22 cellular contexts compared by ENCODE assay signal in the genomic region with DNA sequence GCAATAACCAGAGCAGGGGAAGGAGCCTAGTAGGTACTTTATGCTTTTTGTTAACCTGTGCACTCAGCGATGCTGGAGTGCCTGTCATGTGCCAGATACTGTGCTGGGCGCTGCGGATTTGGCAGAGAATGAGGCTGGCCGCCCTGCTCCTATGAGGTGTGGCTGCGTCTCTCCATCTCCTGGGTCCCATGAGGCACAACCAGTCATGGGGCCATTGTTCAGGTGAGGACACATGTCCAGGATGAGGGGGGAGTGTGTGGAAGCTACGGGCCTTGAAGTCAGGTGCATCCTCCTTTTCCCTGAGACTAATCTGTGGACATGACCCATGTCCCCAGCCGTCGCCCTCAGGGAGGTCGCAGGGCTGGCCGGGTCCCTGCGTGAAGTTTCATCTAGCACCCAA. TPM values are rescaled to one million over a fixed set of nuclear protein-coding genes. Genes with fewer than 3 reads are reported as not detected.
A peak's percentile ranks its signal among the peaks of the same experiment; 100 is the strongest.
DNase-seq lines count a peak whose midpoint lies in the region; ATAC-seq, FAIRE-seq and TF ChIP-seq lines count a peak whose summit lies in the region.
"Had no signal": no experiment of that assay in that cellular context is flagged by ENCODE, and none has a peak within 500 bp of the region (broad histone marks: within the 10 kb centered on the region; RNA-seq: fewer than 3 reads in every experiment).

No MANE protein-coding gene starts in this region.

- H3K36me3 ChIP-seq in PC-9 (ENCODE audit: low read depth) (no peaks in the 10 kb centered on the region), H1 (ENCODE audit: control insufficient read depth in 2 of 4, insufficient read depth in 4 of 4, low read length in 3 of 4) (no peaks in the 10 kb centered on the region)
- H3K36me3 ChIP-seq: thoracic aorta had no signal

- TF ChIP-seq RAD21 in H1 (IDR thresholded peaks at IDR 0.05 in 1 of 2, conservative IDR thresholded peaks at IDR 0.05 in 1 of 2; ENCODE audit: low read depth in 2 of 2, low read length in 2 of 2): no peak

- H3K4me1 ChIP-seq in PC-9 (replicated peaks; ENCODE audit: insufficient read depth) (peaks cover 10% of the 10 kb centered on the region; the same call in 1 of the 2 replicates), H1 (replicated peaks in 1 of 4; ENCODE audit: control insufficient read depth in 3 of 4, insufficient read depth in 4 of 4, low read length in 3 of 4) (peaks cover 0 to 2% (median 0%) of the 10 kb centered on the region in 4 experiments; a peak in 2 of 7 replicates)

- H2BK15ac ChIP-seq in H1 (ENCODE audit: low read length): 0 out of 2 replicates have a peak overlapping the region, but pooled peaks have one; percentile 53

- no peak overlapping the region for H3K4ac ChIP-seq in H1 (replicated peaks; ENCODE audit: insufficient read length, low read depth, low read length)

- H3K4me3 Mint-ChIP-seq in natural killer cell: peak overlapping the region; percentile 89
- H3K4me3 Mint-ChIP-seq in natural killer cell treated with Interleukin-12 subunit alpha and Interleukin-12 subunit beta and Interleukin-15 and Interleukin-18, amount 100 ng/mL, for 72 hours: no peak overlapping the region
- peak overlapping the region; percentile 93 for H3K4me3 Mint-ChIP-seq in type B pancreatic cell
- no peak overlapping the region for H3K4me3 Mint-ChIP-seq in stimulated activated memory B cell treated with anti-CD40 and anti-IgM and Interleukin-4, amounts not matched to agents 10 μg/mL and 1 μg/mL and 100 μg/mL, for 72 hours

- H3K36me3 Mint-ChIP-seq in natural killer cell (no peaks in the 10 kb centered on the region), type B pancreatic cell (no peaks in the 10 kb centered on the region)
- no peaks in the 10 kb centered on the region for H3K36me3 Mint-ChIP-seq in natural killer cell treated with Interleukin-12 subunit alpha and Interleukin-12 subunit beta and Interleukin-15 and Interleukin-18, amount 100 ng/mL, for 72 hours
- no peaks in the 10 kb centered on the region for H3K36me3 Mint-ChIP-seq in stimulated activated memory B cell treated with anti-CD40 and anti-IgM and Interleukin-4, amounts not matched to agents 10 μg/mL and 1 μg/mL and 100 μg/mL, for 72 hours

- intact Hi-C loops in natural killer cell (cut with micrococcal nuclease) (no loop called here), PC-9 (cut with micrococcal nuclease; ENCODE audit: unreplicated experiment) (no loop called here)

- no peak for TF ChIP-seq EP300 in H1 (IDR thresholded peaks at IDR 0.05; ENCODE audit: borderline replicate concordance in 1 of 2, low read depth in 2 of 2, low read length in 2 of 2)

- TF ChIP-seq CTCF in natural killer cell (IDR thresholded peaks at IDR 0.05): no peak
- TF ChIP-seq CTCF in PC-9 (conservative IDR thresholded peaks at IDR 0.05): no peak
- no peak for TF ChIP-seq CTCF in H1 (IDR thresholded peaks at IDR 0.05; ENCODE audit: control extremely low read depth in 1 of 3, insufficient read depth in 1 of 3, low read depth in 1 of 3, low read length in 3 of 3)
- no peak for TF ChIP-seq CTCF in type B pancreatic cell (conservative IDR thresholded peaks at IDR 0.05)
- no peak for TF ChIP-seq CTCF in coronary artery (IDR thresholded peaks at IDR 0.05)

- H2BK120ac ChIP-seq in H1 (replicated peaks; ENCODE audit: low read depth, low read length): no peak overlapping the region

- no peak overlapping the region for H3K18ac ChIP-seq in H1 (ENCODE audit: extremely low read depth, low read length)

- H4K8ac ChIP-seq in H1 (ENCODE audit: extremely low read depth, insufficient read depth, low read length): no peak overlapping the region

- H3K4me1 Mint-ChIP-seq in natural killer cell (peaks cover 0 to 5% of the 10 kb centered on the region in 2 donors), type B pancreatic cell (ENCODE audit: unreplicated experiment) (peaks cover 16% of the 10 kb centered on the region)
- peaks cover 0 to 2% of the 10 kb centered on the region in 2 donors for H3K4me1 Mint-ChIP-seq in natural killer cell treated with Interleukin-12 subunit alpha and Interleukin-12 subunit beta and Interleukin-15 and Interleukin-18, amount 100 ng/mL, for 72 hours (ENCODE audit: low read depth in 2 of 2)
- H3K4me1 Mint-ChIP-seq in stimulated activated memory B cell treated with anti-CD40 and anti-IgM and Interleukin-4, amounts not matched to agents 10 μg/mL and 1 μg/mL and 100 μg/mL, for 72 hours: no peaks in the 10 kb centered on the region

- no peaks in the 10 kb centered on the region for H3K79me1 ChIP-seq in H1 (ENCODE audit: low read depth, low read length)

- H3K27ac Mint-ChIP-seq in natural killer cell (no peak overlapping the region), type B pancreatic cell (no peak overlapping the region)
- no peak overlapping the region for H3K27ac Mint-ChIP-seq in natural killer cell treated with Interleukin-12 subunit alpha and Interleukin-12 subunit beta and Interleukin-15 and Interleukin-18, amount 100 ng/mL, for 72 hours
- no peak overlapping the region for H3K27ac Mint-ChIP-seq in stimulated activated memory B cell treated with anti-CD40 and anti-IgM and Interleukin-4, amounts not matched to agents 10 μg/mL and 1 μg/mL and 100 μg/mL, for 72 hours
- H3K27ac Mint-ChIP-seq: activated CD4-positive, alpha-beta memory T cell treated with anti-CD3 and anti-CD28 coated beads, Interleukin-2, amount 10 ng/mL, durations not matched to agents 7 days and 5 days had no signal

- 91% methylated on average over 11 of the region's 11 CpGs; no CpG with 5 or more reads in 1 of the 2 experiments for WGBS in H1 (ENCODE audit: extremely low coverage in 1 of 2, insufficient coverage in 1 of 2, insufficient read length in 1 of 2, insufficient replicate concordance in 2 of 2, low coverage in 1 of 2, low lambda C conversion rate in 2 of 2, missing lambda C conversion rate in 1 of 2), 2 experiments

- H3K27ac ChIP-seq in PC-9 (no peak overlapping the region), H1 (ENCODE audit: low read depth, low read length) (no peak overlapping the region; the same call in 1 of the 2 replicates), coronary artery (no peak overlapping the region)
- H3K27ac ChIP-seq: RWPE1 had no signal

- no peaks in the 10 kb centered on the region for H3K9me2 ChIP-seq in PC-9 (ENCODE audit: insufficient read depth)
- H3K9me2 ChIP-seq: SK-N-SH had no signal

- TF ChIP-seq POLR2A in H1 (IDR thresholded peaks at IDR 0.05; ENCODE audit: control extremely low read depth in 1 of 2, low read depth in 2 of 2, low read length in 2 of 2): no peak

- POLR2A ChIA-PET in PC-9 (lab: Charles Lee; ENCODE audit: unreplicated experiment) (interaction anchor here (0.7 kb wide), 1 partner anchor 1395 kb away, joined by 4 read pairs; no protein-coding TSS in a partner anchor), H1 (lab: Charles Lee; ENCODE audit: partially characterized antibody) (no interaction called here)

- DNase-seq in natural killer cell: no peak
- DNase-seq in natural killer cell treated with Interleukin-12 subunit alpha and Interleukin-12 subunit beta and Interleukin-15 and Interleukin-18, amount 100 ng/mL, for 72 hours (ENCODE audit: low spot score): no peak
- DNase-seq in PC-9: no peak
- DNase-seq in H1 (ENCODE audit: low read depth in 1 of 2, low spot score in 2 of 2): no peak
- DNase-seq in type B pancreatic cell (ENCODE audit: extremely low spot score, unreplicated experiment): no peak
- no peak for DNase-seq in coronary artery (ENCODE audit: low spot score)
- no peak for DNase-seq in NCI-H2029 (lab: John Stamatoyannopoulos, UW)
- DNase-seq: activated CD4-positive, alpha-beta memory T cell treated with anti-CD3 and anti-CD28 coated beads, Interleukin-2, amount 10 ng/mL, durations not matched to agents 7 days and 5 days; central memory CD4-positive, alpha-beta T cell; COR-L47; DND-41; foreskin fibroblast; NCI-H187; NCI-H526 treated with DMSO at 0.1 percent for 48 hours; psoas muscle; SK-N-SH; T-helper 9 cell had no signal

- no TSS peak for BruUV-seq in PC-9 (replicated peaks; lab: Mats Ljungman, UMichigan)

- H2BK5ac ChIP-seq in H1 (ENCODE audit: low read depth, low read length): no peak overlapping the region; the same call in 1 of the 2 replicates

- H3K56ac ChIP-seq in H1 (replicated peaks; ENCODE audit: insufficient read length, low read depth, low read length): no peak overlapping the region

- ATAC-seq in natural killer cell: no peak
- ATAC-seq in natural killer cell treated with Interleukin-12 subunit alpha and Interleukin-12 subunit beta and Interleukin-15 and Interleukin-18, amount 100 ng/mL, for 72 hours: no peak
- no peak for ATAC-seq in stimulated activated memory B cell treated with anti-CD40 and anti-IgM and Interleukin-4, amounts not matched to agents 10 μg/mL and 1 μg/mL and 100 μg/mL, for 72 hours
- ATAC-seq: left lobe of liver, psoas muscle had no signal

- no peak overlapping the region for H3K4me3 ChIP-seq in PC-9
- H3K4me3 ChIP-seq in H1 (ENCODE audit: extremely low read depth in 1 of 4, insufficient read depth in 2 of 4, low read depth in 3 of 4, low read length in 4 of 4): no peak overlapping the region
- H3K4me3 ChIP-seq in coronary artery: no peak overlapping the region

- no peak overlapping the region for H3K9ac ChIP-seq in H1 (replicated peaks in 1 of 4; ENCODE audit: extremely low read depth in 1 of 4, low read depth in 3 of 4, low read length in 3 of 4)

- no peak for FAIRE-seq in H1 (lab: Jason Lieb, UNC)
- FAIRE-seq: GM12891 had no signal

- H4K20me1 ChIP-seq in PC-9 (ENCODE audit: insufficient read depth): no peaks in the 10 kb centered on the region
- no peaks in the 10 kb centered on the region for H4K20me1 ChIP-seq in H1 (replicated peaks in 1 of 2; ENCODE audit: control insufficient read depth in 1 of 2, insufficient read depth in 2 of 2, low read length in 2 of 2)

- no peaks in the 10 kb centered on the region for H3K9me3 Mint-ChIP-seq in natural killer cell
- H3K9me3 Mint-ChIP-seq in natural killer cell treated with Interleukin-12 subunit alpha and Interleukin-12 subunit beta and Interleukin-15 and Interleukin-18, amount 100 ng/mL, for 72 hours: no peaks in the 10 kb centered on the region
- H3K9me3 Mint-ChIP-seq in type B pancreatic cell: no peaks in the 10 kb centered on the region
- no peaks in the 10 kb centered on the region for H3K9me3 Mint-ChIP-seq in stimulated activated memory B cell treated with anti-CD40 and anti-IgM and Interleukin-4, amounts not matched to agents 10 μg/mL and 1 μg/mL and 100 μg/mL, for 72 hours

- peaks cover 14 to 22% of the 10 kb centered on the region in 2 donors for H3K27me3 Mint-ChIP-seq in natural killer cell (ENCODE audit: low read depth in 2 of 2)
- H3K27me3 Mint-ChIP-seq in natural killer cell treated with Interleukin-12 subunit alpha and Interleukin-12 subunit beta and Interleukin-15 and Interleukin-18, amount 100 ng/mL, for 72 hours: peaks cover under 1 to 6% of the 10 kb centered on the region in 2 donors
- H3K27me3 Mint-ChIP-seq in type B pancreatic cell: peaks cover 18% of the 10 kb centered on the region
- peaks cover 59% of the 10 kb centered on the region for H3K27me3 Mint-ChIP-seq in stimulated activated memory B cell treated with anti-CD40 and anti-IgM and Interleukin-4, amounts not matched to agents 10 μg/mL and 1 μg/mL and 100 μg/mL, for 72 hours

- peak overlapping the region; percentile 95; the same call in 1 of the 2 replicates for H3K4me2 ChIP-seq in PC-9
- peak overlapping the region in 1 of 2 experiments; percentile 89; a peak in 1 of 4 replicates for H3K4me2 ChIP-seq in H1 (ENCODE audit: insufficient read depth in 1 of 2, low read depth in 2 of 2, low read length in 2 of 2)

- H2AFZ ChIP-seq in PC-9 (no peak overlapping the region), H1 (ENCODE audit: low read length) (no peak overlapping the region)

- H2BK20ac ChIP-seq in H1 (ENCODE audit: low read length): no peak overlapping the region

- no peak overlapping the region for H4K91ac ChIP-seq in H1 (replicated peaks; ENCODE audit: insufficient read length, low read length)

- H3K23me2 ChIP-seq in H1 (ENCODE audit: low read depth, low read length): no peaks in the 10 kb centered on the region

- CTCF ChIA-PET in PC-9 (lab: Charles Lee): interaction anchor here (0.7 kb wide), 1 partner anchor 628 kb away, joined by 4 read pairs; no protein-coding TSS in a partner anchor
- CTCF ChIA-PET in H1 (lab: Charles Lee; ENCODE audit: partially characterized antibody): interaction anchor here (1.4 kb wide), 1 partner anchor 23 kb away, joined by 3 read pairs; no protein-coding TSS in a partner anchor

- H3K14ac ChIP-seq in H1 (ENCODE audit: insufficient read length): no peak overlapping the region

- H2BK12ac ChIP-seq in H1 (ENCODE audit: low read depth, low read length): peak overlapping the region; percentile 33; the same call in 1 of the 2 replicates

- H2AK5ac ChIP-seq in H1 (ENCODE audit: low read depth, low read length): no peak overlapping the region

- H3K9me3 ChIP-seq in PC-9 (ENCODE audit: insufficient read depth, low read depth) (no peaks in the 10 kb centered on the region), H1 (ENCODE audit: insufficient read depth in 2 of 2, low read depth in 1 of 2, low read length in 1 of 2) (peaks cover 0 to 2% of the 10 kb centered on the region in 2 experiments; a peak in 1 of 4 replicates)
- H3K9me3 ChIP-seq: psoas muscle, SK-N-SH, thoracic aorta had no signal

- H3K27me3 ChIP-seq in PC-9 (ENCODE audit: insufficient read depth, low read depth): peaks cover 10% of the 10 kb centered on the region
- H3K27me3 ChIP-seq in H1 (replicated peaks in 1 of 4; ENCODE audit: control insufficient read depth in 3 of 4, extremely low read depth in 1 of 4, insufficient read depth in 3 of 4, low read length in 3 of 4): peaks cover 0 to 26% (median 10%) of the 10 kb centered on the region in 4 experiments; a peak in 6 of 7 replicates

- H3K23ac ChIP-seq in H1 (ENCODE audit: insufficient read length): no peak overlapping the region

- H3K79me2 ChIP-seq in PC-9 (ENCODE audit: low read depth) (peaks cover 18% of the 10 kb centered on the region), H1 (ENCODE audit: control insufficient read depth in 1 of 2, insufficient read depth in 2 of 2, low read length in 2 of 2) (no peaks in the 10 kb centered on the region)

- H4K5ac ChIP-seq in H1 (ENCODE audit: insufficient read length, low read depth, low read length): no peak overlapping the region

- no peaks in the 10 kb centered on the region for H3F3A ChIP-seq in PC-9 (ENCODE audit: insufficient read depth, low read depth)

RNA-seq across cellular contexts. Expression of gene TXNRD3, which starts 1.0 kb away (rescaled TPM):
- total RNA-seq in natural killer cell (1 to 10 TPM in 1 of 3 donors, under 1 TPM in 2; 0.77 to 1.1 (median 0.80) TPM), PC-9 (2021) (22.5 and 27.8 TPM in 2 replicates), type B pancreatic cell (ENCODE audit: low replicate concordance) (14.4 and 14.6 TPM in 2 replicates)
- 1 to 10 TPM; 1.2 to 2.1 TPM for total RNA-seq in natural killer cell treated with Interleukin-12 subunit alpha and Interleukin-12 subunit beta and Interleukin-15 and Interleukin-18, amount 100 ng/mL, for 72 hours
- 3.2 and 3.4 TPM in 2 replicates for total RNA-seq in H1 (2021; fragmentation: NEBNext Ultra II Directional; extraction: Animal tissue kit (Norgen Biotek cat#: 25700))
- 3.9 and 4.3 TPM in 2 replicates for polyA plus RNA-seq in H1 (2011; rRNA removed)
- polyA plus RNA-seq in H1 (2011; cell fraction: cytosol; rRNA removed): 3.0 TPM
- polyA plus RNA-seq in H1 (2011; cell fraction: nucleus; rRNA removed): 7.4 TPM
- polyA plus RNA-seq in H1 (2012, experiment 1 of 2): 6.0 to 10.1 TPM (median 9.2 TPM) in 4 replicates
- 1.1 TPM for polyA plus RNA-seq in H1 (2012, experiment 2 of 2)
- polyA plus RNA-seq in H1 (2013, experiment 1 of 2): 4.8 TPM
- 4.6 TPM for polyA plus RNA-seq in H1 (2013, experiment 2 of 2)
- polyA minus RNA-seq in H1 (2011; rRNA and poly(A)+ RNA removed): 7.9 and 9.9 TPM in 2 replicates
- polyA minus RNA-seq in H1 (2011; cell fraction: cytosol; rRNA and poly(A)+ RNA removed): 1.5 TPM
- polyA minus RNA-seq in H1 (2011; cell fraction: nucleus; rRNA and poly(A)+ RNA removed): 9.2 TPM

RNA-seq across cellular contexts. Expression of gene CHCHD6, which starts 48.2 kb away (rescaled TPM):
- 1 to 10 TPM; 5.3 to 9.9 (median 8.3) TPM for total RNA-seq in natural killer cell
- total RNA-seq in natural killer cell treated with Interleukin-12 subunit alpha and Interleukin-12 subunit beta and Interleukin-15 and Interleukin-18, amount 100 ng/mL, for 72 hours: 10 to 100 TPM in 1 of 2 donors, 1 to 10 TPM in 1; 8.0 to 13.3 TPM
- 47.7 and 48.2 TPM in 2 replicates for total RNA-seq in PC-9 (2021)
- total RNA-seq in H1 (2021; fragmentation: NEBNext Ultra II Directional; extraction: Animal tissue kit (Norgen Biotek cat#: 25700)): 36.3 and 37.6 TPM in 2 replicates
- 32.4 and 39.4 TPM in 2 replicates for polyA plus RNA-seq in H1 (2011; rRNA removed)
- 55.3 TPM for polyA plus RNA-seq in H1 (2011; cell fraction: cytosol; rRNA removed)
- 34.8 TPM for polyA plus RNA-seq in H1 (2011; cell fraction: nucleus; rRNA removed)
- polyA plus RNA-seq in H1 (2012, experiment 1 of 2): 33.9 to 47.2 TPM (median 45.8 TPM) in 4 replicates
- 38.8 TPM for polyA plus RNA-seq in H1 (2012, experiment 2 of 2)
- polyA plus RNA-seq in H1 (2013, experiment 1 of 2): 30.0 TPM
- 30.2 TPM for polyA plus RNA-seq in H1 (2013, experiment 2 of 2)
- polyA minus RNA-seq in H1 (2011; rRNA and poly(A)+ RNA removed): 5.7 and 8.8 TPM in 2 replicates
- 11.3 TPM for polyA minus RNA-seq in H1 (2011; cell fraction: cytosol; rRNA and poly(A)+ RNA removed)
- polyA minus RNA-seq in H1 (2011; cell fraction: nucleus; rRNA and poly(A)+ RNA removed): 14.6 TPM
- 9.9 and 17.5 TPM in 2 replicates for total RNA-seq in type B pancreatic cell (ENCODE audit: low replicate concordance)

Comparison
In these comparisons a context has a peak if more than half of its experiments do, and no peak if none do; other contexts are left out.
1. H3K4me3 Mint-ChIP-seq: peak in natural killer cell (single experiment) and type B pancreatic cell (single experiment); none in natural killer cell treated with Interleukin-12 subunit alpha and Interleukin-12 subunit beta and Interleukin-15 and Interleukin-18, amount 100 ng/mL, for 72 hours (single experiment) and stimulated activated memory B cell treated with anti-CD40 and anti-IgM and Interleukin-4, amounts not matched to agents 10 μg/mL and 1 μg/mL and 100 μg/mL, for 72 hours (single experiment).